In genomic region chr1:151519667-151520066, GRCh38 we compare ENCODE assay signal across 26 cellular contexts.
"Had no signal": no experiment of that assay in that cellular context is flagged by ENCODE, and none has a peak within 500 bp of the region (broad histone marks: within the 10 kb centered on the region; RNA-seq: fewer than 3 reads in every experiment).

No MANE protein-coding gene starts in this region.

- H3K27ac Mint-ChIP-seq: activated naive CD4-positive, alpha-beta T cell treated with anti-CD3 and anti-CD28 coated beads, Interleukin-2, amount 10 ng/mL, durations not matched to agents 7 days and 5 days; activated naive CD8-positive, alpha-beta T cell treated with anti-CD3 and anti-CD28 coated beads, Interleukin-2, amount 10 ng/mL, durations not matched to agents 7 days and 5 days; activated T-helper 1 cell treated with anti-CD3 and anti-CD28 coated beads, Interleukin-12 subunit alpha, Interleukin-12 subunit beta, Interleukin-2, Interleukin-4 antibody, amounts not matched to agents 30 ng/mL and 10 ng/mL and 1 ng/mL, durations not matched to agents 14 hours and 24 hours and 36 hours; stimulated activated memory B cell treated with anti-CD40 and anti-IgM and Interleukin-4, amounts not matched to agents 10 μg/mL and 1 μg/mL and 100 μg/mL, for 72 hours had no signal

- H3K4me1 ChIP-seq: tibial artery had no signal

- H3K27me3 Mint-ChIP-seq: effector memory CD8-positive, alpha-beta T cell; progenitor cell of endocrine pancreas; stimulated activated naive CD8-positive, alpha-beta T cell treated with anti-CD3 and anti-CD28 coated beads, Interleukin-15, amount 100 ng/mL, for 72 hours had no signal

- H3K27me3 ChIP-seq: ovary had no signal

- H3K9me3 ChIP-seq: ovary, tibial artery had no signal

- ATAC-seq: activated CD4-positive, CD25-positive, alpha-beta regulatory T cell treated with anti-CD3 and anti-CD28 coated beads, Interleukin-2, amount 50 U/mL, for 24 hours; effector memory CD8-positive, alpha-beta T cell; left lobe of liver; stimulated activated memory B cell treated with anti-CD40 and anti-IgM and Interleukin-4, amounts not matched to agents 10 μg/mL and 1 μg/mL and 100 μg/mL, for 72 hours; stimulated activated naive CD8-positive, alpha-beta T cell treated with anti-CD3 and anti-CD28 coated beads, Interleukin-15, amount 100 ng/mL, for 72 hours had no signal

- H3K4me3 Mint-ChIP-seq: activated naive CD4-positive, alpha-beta T cell treated with anti-CD3 and anti-CD28 coated beads, Interleukin-2, amount 10 ng/mL, durations not matched to agents 7 days and 5 days; activated naive CD8-positive, alpha-beta T cell treated with anti-CD3 and anti-CD28 coated beads, Interleukin-2, amount 10 ng/mL, durations not matched to agents 7 days and 5 days; activated T-helper 1 cell treated with anti-CD3 and anti-CD28 coated beads, Interleukin-12 subunit alpha, Interleukin-12 subunit beta, Interleukin-2, Interleukin-4 antibody, amounts not matched to agents 30 ng/mL and 10 ng/mL and 1 ng/mL, durations not matched to agents 14 hours and 24 hours and 36 hours; effector memory CD8-positive, alpha-beta T cell; stimulated activated memory B cell treated with anti-CD40 and anti-IgM and Interleukin-4, amounts not matched to agents 10 μg/mL and 1 μg/mL and 100 μg/mL, for 72 hours; stimulated activated naive CD8-positive, alpha-beta T cell treated with anti-CD3 and anti-CD28 coated beads, Interleukin-15, amount 100 ng/mL, for 72 hours had no signal

- H3K36me3 ChIP-seq: ovary, WERI-Rb-1 had no signal

- H3K27ac ChIP-seq: ovary, skin epidermis, tibial artery, WERI-Rb-1 had no signal

- H3K4me3 ChIP-seq: ovary, skin epidermis, tibial artery had no signal

- DNase-seq: activated CD4-positive, alpha-beta T cell treated with anti-CD3 and anti-CD28 coated beads for 48 hours; activated CD4-positive, alpha-beta T cell treated with anti-CD3 and anti-CD28 coated beads, Interleukin-2, amount 50 U/mL, for 48 hours; activated CD8-positive, alpha-beta memory T cell treated with anti-CD3 and anti-CD28 coated beads for 24 hours; activated effector memory CD4-positive, alpha-beta T cell treated with anti-CD3 and anti-CD28 coated beads, Interleukin-2, amount 50 U/mL, for 16 hours; activated naive CD4-positive, alpha-beta T cell treated with anti-CD3 and anti-CD28 coated beads, Interleukin-2, amount 10 ng/mL, durations not matched to agents 7 days and 5 days; activated naive CD8-positive, alpha-beta T cell treated with anti-CD3 and anti-CD28 coated beads, Interleukin-2, amount 10 ng/mL, durations not matched to agents 7 days and 5 days; caudate nucleus; cortex of kidney; effector memory CD8-positive, alpha-beta T cell; foreskin fibroblast; head of caudate nucleus; hippocampal formation; retina; stimulated activated CD4-positive, alpha-beta T cell treated with anti-CD3 and anti-CD28 coated beads, Interleukin-12 subunit alpha, Interleukin-12 subunit beta, amount 100 ng/mL, for 4 hours; stimulated activated CD4-positive, alpha-beta T cell treated with anti-CD3 and anti-CD28 coated beads, Interleukin-4, amount 100 ng/mL, for 1 hour; stimulated activated naive CD8-positive, alpha-beta T cell treated with anti-CD3 and anti-CD28 coated beads, Interleukin-15, amount 100 ng/mL, for 72 hours; T-helper 9 cell; tibial artery; WERI-Rb-1 had no signal

- H3K9me3 Mint-ChIP-seq: activated naive CD4-positive, alpha-beta T cell treated with anti-CD3 and anti-CD28 coated beads, Interleukin-2, amount 10 ng/mL, durations not matched to agents 7 days and 5 days; activated naive CD8-positive, alpha-beta T cell treated with anti-CD3 and anti-CD28 coated beads, Interleukin-2, amount 10 ng/mL, durations not matched to agents 7 days and 5 days; activated T-helper 1 cell treated with anti-CD3 and anti-CD28 coated beads, Interleukin-12 subunit alpha, Interleukin-12 subunit beta, Interleukin-2, Interleukin-4 antibody, amounts not matched to agents 30 ng/mL and 10 ng/mL and 1 ng/mL, durations not matched to agents 14 hours and 24 hours and 36 hours; effector memory CD8-positive, alpha-beta T cell; stimulated activated memory B cell treated with anti-CD40 and anti-IgM and Interleukin-4, amounts not matched to agents 10 μg/mL and 1 μg/mL and 100 μg/mL, for 72 hours; stimulated activated naive CD8-positive, alpha-beta T cell treated with anti-CD3 and anti-CD28 coated beads, Interleukin-15, amount 100 ng/mL, for 72 hours had no signal

- H3K36me3 Mint-ChIP-seq: activated naive CD4-positive, alpha-beta T cell treated with anti-CD3 and anti-CD28 coated beads, Interleukin-2, amount 10 ng/mL, durations not matched to agents 7 days and 5 days; activated naive CD8-positive, alpha-beta T cell treated with anti-CD3 and anti-CD28 coated beads, Interleukin-2, amount 10 ng/mL, durations not matched to agents 7 days and 5 days had no signal

- H3K4me1 Mint-ChIP-seq: activated naive CD4-positive, alpha-beta T cell treated with anti-CD3 and anti-CD28 coated beads, Interleukin-2, amount 10 ng/mL, durations not matched to agents 7 days and 5 days; stimulated activated naive CD8-positive, alpha-beta T cell treated with anti-CD3 and anti-CD28 coated beads, Interleukin-15, amount 100 ng/mL, for 72 hours had no signal
